9 cellular contexts compared by ENCODE assay signal in the genomic region with DNA sequence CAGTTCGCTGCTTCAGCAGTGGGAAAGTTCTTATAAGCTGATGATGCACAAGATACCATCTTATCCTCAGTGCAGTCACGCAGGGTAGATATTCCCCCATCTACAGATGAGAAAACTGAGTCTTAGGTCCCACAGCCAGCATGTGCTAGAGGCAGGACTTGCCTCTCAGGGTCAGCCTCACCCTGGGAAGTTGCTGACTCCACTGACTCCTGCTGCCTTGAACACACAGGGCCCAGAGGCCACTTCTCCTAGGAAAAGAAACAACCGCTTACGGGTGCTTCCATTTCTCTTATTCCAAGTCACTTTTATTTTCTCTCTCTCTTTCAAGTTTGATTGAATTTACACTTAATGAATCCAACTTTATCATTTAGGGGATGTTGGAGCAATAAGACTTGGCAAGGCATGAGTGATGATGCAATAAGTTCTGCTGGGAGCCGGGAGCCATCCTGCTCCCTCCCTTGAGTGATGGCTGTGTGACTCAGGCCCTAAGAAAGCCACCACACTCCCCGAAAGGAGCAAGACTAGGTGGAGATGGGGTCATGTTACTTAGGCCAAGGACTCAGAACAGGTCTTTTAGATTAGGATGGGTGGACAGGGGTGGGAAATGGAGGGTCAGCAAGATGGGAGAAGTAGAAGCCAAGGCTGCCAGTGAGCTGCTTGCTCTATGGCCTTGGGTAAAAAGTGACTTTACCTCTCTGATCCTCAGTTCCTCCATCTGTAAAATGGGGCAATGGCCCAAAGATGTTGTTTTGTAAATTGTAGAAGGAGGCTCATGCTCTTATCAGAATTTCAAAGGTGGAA.
A peak's percentile ranks its signal among the peaks of the same experiment; 100 is the strongest.
DNase-seq lines count a peak whose midpoint lies in the region; ATAC-seq and TF ChIP-seq lines count a peak whose summit lies in the region.
"Had no signal": no experiment of that assay in that cellular context is flagged by ENCODE, and none has a peak within 500 bp of the region (broad histone marks: within the 10 kb centered on the region; RNA-seq: fewer than 3 reads in every experiment).

No MANE protein-coding gene starts in this region.

- H3K4me3 Mint-ChIP-seq in activated CD8-positive, alpha-beta T cell treated with anti-CD3 and anti-CD28 coated beads for 36 hours: no peak overlapping the region
- H3K4me3 Mint-ChIP-seq in activated CD4-positive, alpha-beta memory T cell treated with anti-CD3 and anti-CD28 coated beads for 36 hours: no peak overlapping the region
- H3K4me3 Mint-ChIP-seq: nephron progenitor cell had no signal

- intact Hi-C loops in right cardiac atrium (cut with DNase I): loop anchor here in 3 of 4 donors (5.0 to 10.0 kb wide), 2 partner anchors 224 to 486 kb away; no protein-coding TSS in a partner anchor
- intact Hi-C loops in activated CD8-positive, alpha-beta T cell treated with anti-CD3 and anti-CD28 coated beads for 36 hours (cut with micrococcal nuclease): loop anchor here (5.0 kb wide), 2 partner anchors 69 to 154 kb away; partner anchors contain the start of gene ZNF618
- intact Hi-C loops in activated CD4-positive, alpha-beta memory T cell treated with anti-CD3 and anti-CD28 coated beads for 36 hours (cut with micrococcal nuclease): no loop called here

- POLR2A ChIA-PET in activated CD8-positive, alpha-beta T cell treated with anti-CD3 and anti-CD28 coated beads for 36 hours (lab: Charles Lee): no interaction called here
- POLR2A ChIA-PET in activated CD4-positive, alpha-beta memory T cell treated with anti-CD3 and anti-CD28 coated beads for 36 hours (lab: Charles Lee): no interaction called here

- H3K9me3 ChIP-seq in right cardiac atrium (ENCODE audit: control insufficient read depth, low read length) (no peaks in the 10 kb centered on the region), upper lobe of left lung (no peaks in the 10 kb centered on the region)

- 54% methylated on average over 6 of the region's 6 CpGs for WGBS in right cardiac atrium
- WGBS in upper lobe of left lung, 2 donors: 60 to 72% methylated on average over 6 of the region's 6 CpGs

- no peak overlapping the region for H3K27ac ChIP-seq in right cardiac atrium (ENCODE audit: low read length)
- no peak overlapping the region for H3K27ac ChIP-seq in upper lobe of left lung

- H3K4me1 Mint-ChIP-seq in activated CD8-positive, alpha-beta T cell treated with anti-CD3 and anti-CD28 coated beads for 36 hours (ENCODE audit: low read depth): peaks cover 4% of the 10 kb centered on the region
- no peaks in the 10 kb centered on the region for H3K4me1 Mint-ChIP-seq in activated CD4-positive, alpha-beta memory T cell treated with anti-CD3 and anti-CD28 coated beads for 36 hours (ENCODE audit: low read depth)

- H3K4me3 ChIP-seq in astrocyte of the cerebellum (ENCODE audit: low read depth, low read length) (no peak overlapping the region), right cardiac atrium (ENCODE audit: low read length) (no peak overlapping the region), upper lobe of left lung (no peak overlapping the region)

- in situ Hi-C loops in astrocyte of the cerebellum (cut with HindIII; ENCODE audit: low sequenced_read_pairs): loop anchor here (25.0 kb wide), 1 partner anchor 204 kb away; no protein-coding TSS in a partner anchor

- H3K27me3 ChIP-seq in right cardiac atrium (ENCODE audit: control insufficient read depth, insufficient read depth) (no peaks in the 10 kb centered on the region), upper lobe of left lung (no peaks in the 10 kb centered on the region)

- CTCF ChIA-PET in activated CD8-positive, alpha-beta T cell treated with anti-CD3 and anti-CD28 coated beads for 36 hours (lab: Charles Lee): interaction anchor here (0.8 to 3.2 kb wide), 20 partner anchors 7 to 243 kb away, joined by 3 to 15 read pairs (median 4); partner anchors contain the start of gene ZNF618
- CTCF ChIA-PET in activated CD4-positive, alpha-beta memory T cell treated with anti-CD3 and anti-CD28 coated beads for 36 hours (lab: Charles Lee): interaction anchor here (0.9 to 3.0 kb wide), 8 partner anchors 7 to 155 kb away, joined by 3 to 20 read pairs (median 5); partner anchors contain the start of gene ZNF618

- DNase-seq in HS-5 (ENCODE audit: low read depth): peak; percentile 44
- DNase-seq in astrocyte of the cerebellum (ENCODE audit: low read depth): peak; percentile 34
- DNase-seq in right cardiac atrium: peak in 2 of 3 donors; percentile 60 to 61
- peak in 1 of 2 donors; percentile 46 for DNase-seq in upper lobe of left lung
- DNase-seq in medulla oblongata (ENCODE audit: extremely low spot score): no peak
- DNase-seq in activated CD8-positive, alpha-beta T cell treated with anti-CD3 and anti-CD28 coated beads for 36 hours: no peak
- DNase-seq in activated CD4-positive, alpha-beta memory T cell treated with anti-CD3 and anti-CD28 coated beads for 36 hours: no peak
- DNase-seq: activated CD4-positive, alpha-beta T cell treated with anti-CD3 and anti-CD28 coated beads, Interleukin-2, amount 50 U/mL, for 48 hours; nephron progenitor cell had no signal

- H3K27ac Mint-ChIP-seq in activated CD8-positive, alpha-beta T cell treated with anti-CD3 and anti-CD28 coated beads for 36 hours: no peak overlapping the region
- no peak overlapping the region for H3K27ac Mint-ChIP-seq in activated CD4-positive, alpha-beta memory T cell treated with anti-CD3 and anti-CD28 coated beads for 36 hours
- H3K27ac Mint-ChIP-seq: nephron progenitor cell had no signal

- H3K36me3 ChIP-seq in upper lobe of left lung: no peaks in the 10 kb centered on the region

- no peak for TF ChIP-seq EP300 in upper lobe of left lung (IDR thresholded peaks at IDR 0.05)

- peaks cover 13% of the 10 kb centered on the region for H3K27me3 Mint-ChIP-seq in activated CD8-positive, alpha-beta T cell treated with anti-CD3 and anti-CD28 coated beads for 36 hours
- H3K27me3 Mint-ChIP-seq in activated CD4-positive, alpha-beta memory T cell treated with anti-CD3 and anti-CD28 coated beads for 36 hours: peaks cover 14% of the 10 kb centered on the region

- TF ChIP-seq CTCF in astrocyte of the cerebellum (IDR thresholded peaks at IDR 0.05; ENCODE audit: low read depth, low read length, missing control alignments) (no peak), upper lobe of left lung (IDR thresholded peaks at IDR 0.05) (no peak)
- no peak for TF ChIP-seq CTCF in activated CD8-positive, alpha-beta T cell treated with anti-CD3 and anti-CD28 coated beads for 36 hours (IDR thresholded peaks at IDR 0.05)

- ATAC-seq in right cardiac atrium: peak; percentile 89 to 93
- ATAC-seq in upper lobe of left lung (ENCODE audit: low FRiP score in 2 of 2): peak; percentile 59 to 74
- ATAC-seq in activated CD8-positive, alpha-beta T cell treated with anti-CD3 and anti-CD28 coated beads for 36 hours: no peak

- no peaks in the 10 kb centered on the region for H3K9me3 Mint-ChIP-seq in activated CD8-positive, alpha-beta T cell treated with anti-CD3 and anti-CD28 coated beads for 36 hours
- H3K9me3 Mint-ChIP-seq in activated CD4-positive, alpha-beta memory T cell treated with anti-CD3 and anti-CD28 coated beads for 36 hours: no peaks in the 10 kb centered on the region
- H3K9me3 Mint-ChIP-seq: nephron progenitor cell had no signal

- H3K36me3 Mint-ChIP-seq in activated CD8-positive, alpha-beta T cell treated with anti-CD3 and anti-CD28 coated beads for 36 hours (ENCODE audit: low read depth): no peaks in the 10 kb centered on the region
- H3K36me3 Mint-ChIP-seq in activated CD4-positive, alpha-beta memory T cell treated with anti-CD3 and anti-CD28 coated beads for 36 hours: no peaks in the 10 kb centered on the region

- no peak for TF ChIP-seq POLR2A in upper lobe of left lung (IDR thresholded peaks at IDR 0.05)

- H3K4me1 ChIP-seq in right cardiac atrium (ENCODE audit: control insufficient read depth, insufficient read depth, low read length) (no peaks in the 10 kb centered on the region), upper lobe of left lung (peaks cover 0 to 6% (median 3%) of the 10 kb centered on the region in 4 donors)

Comparison
In these comparisons a context has a peak if more than half of its experiments do, and no peak if none do; other contexts are left out.
1. DNase-seq: peak in HS-5 (single experiment), astrocyte of the cerebellum (single experiment) and right cardiac atrium (2 of 3); none in medulla oblongata (single experiment), activated CD8-positive, alpha-beta T cell treated with anti-CD3 and anti-CD28 coated beads for 36 hours (single experiment) and activated CD4-positive, alpha-beta memory T cell treated with anti-CD3 and anti-CD28 coated beads for 36 hours (single experiment).